19 cellular contexts compared by ENCODE assay signal in genomic region chr16:17497648-17498047, GRCh38. TPM values are rescaled to one million over a fixed set of nuclear protein-coding genes. Genes with fewer than 3 reads are reported as not detected.
DNase-seq lines count a peak whose midpoint lies in the region; ATAC-seq and TF ChIP-seq lines count a peak whose summit lies in the region.
"Had no signal": no experiment of that assay in that cellular context is flagged by ENCODE, and none has a peak within 500 bp of the region (broad histone marks: within the 10 kb centered on the region; RNA-seq: fewer than 3 reads in every experiment).

No MANE protein-coding gene starts in this region.

- H3K4me1 Mint-ChIP-seq in HFFc6 (ENCODE audit: low read depth) = peaks cover 27% of the 10 kb centered on the region

- no peak for TF ChIP-seq CTCF in HFFc6 (IDR thresholded peaks at IDR 0.05)

- no peak overlapping the region for H3K4me3 ChIP-seq in adipocyte (ENCODE audit: low read length)
- H3K4me3 ChIP-seq: BLaER1 had no signal

- H3K36me3 ChIP-seq in adipocyte (ENCODE audit: control insufficient read depth, insufficient read depth, low read length, severe bottlenecking) = no peaks in the 10 kb centered on the region
- H3K36me3 ChIP-seq: BLaER1 had no signal

- no peak overlapping the region for H3K4me3 Mint-ChIP-seq in HFFc6
- H3K4me3 Mint-ChIP-seq: CD8-positive, alpha-beta T cell had no signal

- no peaks in the 10 kb centered on the region for H3K36me3 Mint-ChIP-seq in HFFc6 (ENCODE audit: low read depth)
- H3K36me3 Mint-ChIP-seq: CD8-positive, alpha-beta T cell had no signal

- H3K27me3 Mint-ChIP-seq in HFFc6 (ENCODE audit: insufficient read depth) = no peaks in the 10 kb centered on the region; the same call in 1 of the 2 replicates

- ATAC-seq in sciatic nerve (no peak), HG03565 (IDR thresholded peaks at IDR 0.05; ENCODE audit: unreplicated experiment) (no peak)
- ATAC-seq: CD8-positive, alpha-beta T cell had no signal

- no peak overlapping the region for H3K27ac Mint-ChIP-seq in HFFc6
- H3K27ac Mint-ChIP-seq: CD8-positive, alpha-beta T cell had no signal

- no peak overlapping the region for H3K9ac ChIP-seq in adipocyte (ENCODE audit: low read length)
- H3K9ac ChIP-seq: BLaER1 had no signal

- peaks cover 4% of the 10 kb centered on the region for H3K27me3 ChIP-seq in adipocyte (replicated peaks; ENCODE audit: control insufficient read depth, insufficient read depth, low read length)
- H3K27me3 ChIP-seq: BLaER1 had no signal

- peaks cover 8% of the 10 kb centered on the region for H3K4me1 ChIP-seq in adipocyte (ENCODE audit: control insufficient read depth, insufficient read depth, low read length)
- H3K4me1 ChIP-seq: BLaER1 had no signal

- H3K9me3 Mint-ChIP-seq in HFFc6 = no peaks in the 10 kb centered on the region
- H3K9me3 Mint-ChIP-seq: CD8-positive, alpha-beta T cell had no signal

- intact Hi-C loops in sciatic nerve (cut with DNase I) (loop anchor here (5.0 kb wide), 1 partner anchor 1465 kb away; no protein-coding TSS in a partner anchor), posterior vena cava (cut with DNase I) (no loop called here)

- peak; percentile 69 for DNase-seq in AG08395 (ENCODE audit: low spot score)
- peak; percentile 62 for DNase-seq in HFFc6
- peak; percentile 23 for DNase-seq in adipocyte (ENCODE audit: low read depth)
- peak; percentile 61 for DNase-seq in fibroblast of peridontal ligament (ENCODE audit: extremely low read depth)
- no peak for DNase-seq in sciatic nerve (ENCODE audit: low spot score)
- no peak for DNase-seq in SHP77 treated with DMSO at 0.1 percent for 48 hours (lab: John Stamatoyannopoulos, UW)
- DNase-seq in posterior vena cava (ENCODE audit: low spot score) = no peak
- DNase-seq: CD8-positive, alpha-beta T cell; DMS79; GF-D8; H7; NCI-H1417; NCI-H187 treated with DMSO at 0.1 percent for 48 hours; NCI-H2171; NCI-H446 treated with DMSO at 0.1 percent for 48 hours; OCI-M1; RPMI8226 had no signal

- no peaks in the 10 kb centered on the region for H3K9me3 ChIP-seq in adipocyte (ENCODE audit: control insufficient read depth, low read length)
- H3K9me3 ChIP-seq: BLaER1 had no signal

RNA-seq across cellular contexts. Expression of gene XYLT1, which starts 26.9 kb away (rescaled TPM):
- total RNA-seq in HFFc6 (2021; fragmentation: NEBNext Ultra II Directional; extraction: Animal tissue kit (Norgen Biotek cat#: 25700)) = 10 to 100 TPM; 22.0 to 51.1 (median 27.5) TPM
- total RNA-seq in sciatic nerve (17.3 TPM), posterior vena cava (10 to 100 TPM; 32.4 to 33.1 TPM)

Comparison
In these comparisons a context has a peak if more than half of its experiments do, and no peak if none do; other contexts are left out.
1. DNase-seq: peak in AG08395 (single experiment), HFFc6 (single experiment), adipocyte (single experiment) and fibroblast of peridontal ligament (single experiment); none in sciatic nerve (single experiment), SHP77 treated with DMSO at 0.1 percent for 48 hours (single experiment) and posterior vena cava (single experiment).